ENCODE assay signal across 10 cellular contexts in the genomic region with DNA sequence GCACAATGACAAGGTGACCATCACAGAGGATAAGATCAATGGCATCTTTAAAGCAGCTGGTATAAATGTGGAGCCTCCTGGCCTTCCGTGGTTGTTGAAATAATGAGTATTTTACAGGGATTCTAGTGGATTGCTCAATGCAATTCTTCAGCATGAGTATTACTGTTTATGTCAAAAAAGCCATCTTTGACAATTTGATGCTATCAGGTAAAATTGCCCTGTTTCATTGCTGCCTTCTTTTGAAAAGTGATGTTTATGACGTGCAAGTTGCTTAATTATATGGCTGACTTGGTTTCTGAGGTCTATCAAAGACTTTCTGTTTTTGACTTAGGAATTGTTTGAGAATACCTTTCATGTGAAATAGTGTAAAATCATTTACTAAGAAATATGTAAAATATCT.
"Had no signal": no experiment of that assay in that cellular context is flagged by ENCODE, and none has a peak within 500 bp of the region (broad histone marks: within the 10 kb centered on the region; RNA-seq: fewer than 3 reads in every experiment).

No MANE protein-coding gene starts in this region.

- H3K27ac Mint-ChIP-seq: GM23338, H9, HFFc6 had no signal

- H2AFZ ChIP-seq: GM23248, GM23338 had no signal

- H3K4me2 ChIP-seq: GM23338 had no signal

- H3K9me3 ChIP-seq: HAP-1 had no signal

- H3K4me1 Mint-ChIP-seq: H9 had no signal

- H3K9ac ChIP-seq: GM23248 had no signal

- H3K4me3 Mint-ChIP-seq: GM23338, H9, HFFc6 had no signal

- H3K36me3 ChIP-seq: HAP-1 had no signal

- FAIRE-seq: H1, H54 had no signal

- DNase-seq: GM23248, GOT3, H7, H9, HCEC 1CT, HFFc6 had no signal

- H3K27ac ChIP-seq: GM23248 had no signal

- H3K4me3 ChIP-seq: GM23248, GM23338, HAP-1 had no signal

- H3K9me3 Mint-ChIP-seq: GM23338, H9 had no signal

- H3K4me1 ChIP-seq: HAP-1 had no signal
